9 cellular contexts compared by ENCODE assay signal in genomic region chr5:126846344-126846743, GRCh38.
DNase-seq lines count a peak whose midpoint lies in the region; ATAC-seq and TF ChIP-seq lines count a peak whose summit lies in the region.
"Had no signal": no experiment of that assay in that cellular context is flagged by ENCODE, and none has a peak within 500 bp of the region (broad histone marks: within the 10 kb centered on the region; RNA-seq: fewer than 3 reads in every experiment).

No MANE protein-coding gene starts in this region.

- no peak overlapping the region for H3K4me3 ChIP-seq in left ventricle myocardium inferior
- no peak overlapping the region for H3K4me3 ChIP-seq in adipocyte (ENCODE audit: low read length)
- H3K4me3 ChIP-seq in left lung, result no peak overlapping the region
- no peak overlapping the region for H3K4me3 ChIP-seq in aorta (ENCODE audit: low read length in 2 of 2)

- intact Hi-C loops in left ventricle myocardium inferior (cut with micrococcal nuclease) (no loop called here), Right ventricle myocardium inferior (cut with DNase I) (loop anchor here (5.0 kb wide), 1 partner anchor 186 kb away; the partner anchor contains the start of gene MARCHF3), left lung (cut with DNase I) (no loop called here), aorta (cut with DNase I) (no loop called here)

- H3K9me3 ChIP-seq in left ventricle myocardium inferior (replicated peaks), result no peaks in the 10 kb centered on the region
- no peaks in the 10 kb centered on the region for H3K9me3 ChIP-seq in adipocyte (ENCODE audit: control insufficient read depth, low read length)
- no peaks in the 10 kb centered on the region for H3K9me3 ChIP-seq in left lung
- H3K9me3 ChIP-seq in aorta (ENCODE audit: control insufficient read depth, low read length), result no peaks in the 10 kb centered on the region

- TF ChIP-seq CTCF in left ventricle myocardium inferior (IDR thresholded peaks at IDR 0.05; ENCODE audit: borderline replicate concordance) (peak; percentile 20), left lung (IDR thresholded peaks at IDR 0.05) (no peak)

- H3K27ac ChIP-seq in left ventricle myocardium inferior (replicated peaks) (peak overlapping the region; percentile 74), left lung (no peak overlapping the region), aorta (ENCODE audit: low read depth in 1 of 2, low read length in 2 of 2) (no peak overlapping the region)

- H3K36me3 ChIP-seq in left ventricle myocardium inferior (no peaks in the 10 kb centered on the region), adipocyte (ENCODE audit: control insufficient read depth, insufficient read depth, low read length, severe bottlenecking) (no peaks in the 10 kb centered on the region), left lung (no peaks in the 10 kb centered on the region), aorta (ENCODE audit: control insufficient read depth in 1 of 2, insufficient read depth in 2 of 2, low read length in 1 of 2) (no peaks in the 10 kb centered on the region)

- DNase-seq in left ventricle myocardium inferior (no peak), Right ventricle myocardium inferior (ENCODE audit: missing footprints) (no peak), adipocyte (ENCODE audit: low read depth) (peak; percentile 31), left lung (no peak), aorta (no peak), AG08396 (ENCODE audit: low spot score) (no peak), occipital lobe (lab: John Stamatoyannopoulos, UW) (no peak)
- DNase-seq: NCI-H526 treated with DMSO at 0.1 percent for 48 hours had no signal

- ATAC-seq in Right ventricle myocardium inferior, result no peak
- ATAC-seq in left lung, result peak; percentile 17
- ATAC-seq in aorta (ENCODE audit: low FRiP score), result peak; percentile 59
- no peak for ATAC-seq in HG02588 (IDR thresholded peaks at IDR 0.05; ENCODE audit: unreplicated experiment)

- H3K27me3 ChIP-seq in left ventricle myocardium inferior (ENCODE audit: low read depth) (no peaks in the 10 kb centered on the region), adipocyte (replicated peaks; ENCODE audit: control insufficient read depth, insufficient read depth, low read length) (peaks cover 5% of the 10 kb centered on the region), left lung (no peaks in the 10 kb centered on the region), aorta (ENCODE audit: control insufficient read depth in 1 of 2, insufficient read depth in 2 of 2, low read length in 1 of 2) (no peaks in the 10 kb centered on the region)

- H3K9ac ChIP-seq in adipocyte (ENCODE audit: low read length), result no peak overlapping the region

- H3K4me1 ChIP-seq in left ventricle myocardium inferior, result peaks cover 51% of the 10 kb centered on the region
- peaks cover 40% of the 10 kb centered on the region for H3K4me1 ChIP-seq in adipocyte (ENCODE audit: control insufficient read depth, insufficient read depth, low read length)
- H3K4me1 ChIP-seq in left lung, result peaks cover 0 to 9% of the 10 kb centered on the region in 2 donors
- H3K4me1 ChIP-seq in aorta (ENCODE audit: control insufficient read depth in 1 of 2, insufficient read depth in 2 of 2, low read length in 2 of 2), result no peaks in the 10 kb centered on the region

Comparison
In these comparisons a context has a peak if more than half of its experiments do, and no peak if none do; other contexts are left out.
1. ATAC-seq: peak in left lung (single experiment) and aorta (single experiment); none in Right ventricle myocardium inferior (single experiment) and HG02588 (single experiment).